In the genomic region with DNA sequence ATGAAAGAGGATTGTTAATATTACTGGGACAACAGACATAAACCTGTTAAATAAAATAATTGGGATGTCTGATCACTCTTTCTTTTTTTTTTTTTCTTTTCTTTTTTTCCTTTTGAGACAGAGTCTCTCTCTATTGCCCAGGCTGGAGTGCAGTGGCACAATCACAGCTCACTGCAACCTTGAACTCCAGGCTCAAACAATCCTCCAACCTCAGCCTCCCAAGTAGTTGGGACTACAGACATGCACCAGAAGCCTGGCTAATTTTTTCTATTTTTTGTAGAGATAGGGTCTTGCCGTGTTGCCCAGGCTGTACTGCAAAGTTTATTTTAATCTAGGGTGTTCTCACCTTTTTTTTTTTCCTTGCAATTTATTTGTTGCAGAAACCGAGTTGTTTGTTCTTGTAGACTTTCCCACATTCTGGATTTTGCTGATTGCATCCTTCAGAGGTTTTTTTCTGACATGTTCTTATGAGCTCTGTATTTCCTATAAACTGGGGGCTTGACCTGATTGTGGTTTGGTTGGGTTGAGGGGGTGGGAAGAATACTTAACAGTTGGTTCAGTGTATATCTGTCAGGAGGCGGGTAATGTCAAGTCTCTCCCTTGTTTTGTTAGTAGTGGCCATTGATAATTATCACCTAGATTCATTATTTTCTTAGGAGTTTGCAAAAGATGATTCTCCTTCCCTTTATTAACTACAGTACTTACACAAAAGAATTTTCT, we compare ENCODE assay signal across 14 cellular contexts.
DNase-seq lines count a peak whose midpoint lies in the region; ATAC-seq and TF ChIP-seq lines count a peak whose summit lies in the region.
"Had no signal": no experiment of that assay in that cellular context is flagged by ENCODE, and none has a peak within 500 bp of the region (broad histone marks: within the 10 kb centered on the region; RNA-seq: fewer than 3 reads in every experiment).

No MANE protein-coding gene starts in this region.

- TF ChIP-seq CTCF in cardiac muscle cell (IDR thresholded peaks at IDR 0.05; ENCODE audit: low read depth, low read length) (no peak), heart left ventricle (IDR thresholded peaks at IDR 0.05) (no peak), hepatocyte (IDR thresholded peaks at IDR 0.05; ENCODE audit: poor library complexity) (no peak)

- no peak for TF ChIP-seq POLR2A in heart left ventricle (IDR thresholded peaks at IDR 0.05)

- no peaks in the 10 kb centered on the region for H4K20me1 ChIP-seq in hepatocyte (ENCODE audit: insufficient read depth, poor library complexity, severe bottlenecking)

- peak overlapping the region; percentile 84 for H3K27ac ChIP-seq in cardiac muscle cell
- no peak overlapping the region for H3K27ac ChIP-seq in heart left ventricle
- H3K27ac ChIP-seq in SJSA1, result peak overlapping the region; percentile 27
- peak overlapping the region; percentile 58 for H3K27ac ChIP-seq in hepatocyte
- peak overlapping the region; percentile 56 for H3K27ac ChIP-seq in skeletal muscle tissue (ENCODE audit: low read depth, low read length)
- H3K27ac ChIP-seq: coronary artery, lower lobe of right lung had no signal

- H3K9ac ChIP-seq in skeletal muscle tissue (ENCODE audit: low read depth in 1 of 3, low read length in 3 of 3), result peak overlapping the region in 1 of 3 donors; percentile 43

- H3K79me2 ChIP-seq in hepatocyte, result peaks cover 7% of the 10 kb centered on the region

- H3K9me3 ChIP-seq in cardiac muscle cell (ENCODE audit: low read depth) (no peaks in the 10 kb centered on the region), heart left ventricle (no peaks in the 10 kb centered on the region), SJSA1 (replicated peaks) (no peaks in the 10 kb centered on the region), hepatocyte (ENCODE audit: low read depth) (no peaks in the 10 kb centered on the region), skeletal muscle tissue (ENCODE audit: control insufficient read depth in 3 of 3, low read length in 3 of 3) (no peaks in the 10 kb centered on the region)
- H3K9me3 ChIP-seq: esophagus muscularis mucosa, lower lobe of right lung had no signal

- H3K4me1 ChIP-seq in cardiac muscle cell (ENCODE audit: low read depth) (peaks cover 34% of the 10 kb centered on the region), heart left ventricle (peaks cover 0 to 37% (median 13%) of the 10 kb centered on the region in 12 donors), SJSA1 (replicated peaks) (peaks cover 29% of the 10 kb centered on the region), hepatocyte (ENCODE audit: insufficient read depth) (no peaks in the 10 kb centered on the region), skeletal muscle tissue (ENCODE audit: control insufficient read depth in 3 of 3, insufficient read depth in 3 of 3, low read length in 3 of 3) (peaks cover 31 to 32% (median 32%) of the 10 kb centered on the region in 3 donors)
- H3K4me1 ChIP-seq: lower lobe of right lung had no signal

- H3K36me3 ChIP-seq in cardiac muscle cell (no peaks in the 10 kb centered on the region), heart left ventricle (peaks cover 0 to 6% (median 0%) of the 10 kb centered on the region in 9 donors), SJSA1 (no peaks in the 10 kb centered on the region), hepatocyte (replicated peaks; ENCODE audit: insufficient read depth, low read depth) (no peaks in the 10 kb centered on the region), skeletal muscle tissue (ENCODE audit: control insufficient read depth in 3 of 3, insufficient read depth in 3 of 3, low read length in 3 of 3) (peaks cover 0 to 5% (median 3%) of the 10 kb centered on the region in 3 donors)
- H3K36me3 ChIP-seq: esophagus muscularis mucosa, lower lobe of right lung had no signal

- H3K27me3 ChIP-seq in cardiac muscle cell, result no peaks in the 10 kb centered on the region
- no peaks in the 10 kb centered on the region for H3K27me3 ChIP-seq in heart left ventricle
- no peaks in the 10 kb centered on the region for H3K27me3 ChIP-seq in SJSA1 (replicated peaks)
- no peaks in the 10 kb centered on the region for H3K27me3 ChIP-seq in hepatocyte
- no peaks in the 10 kb centered on the region for H3K27me3 ChIP-seq in skeletal muscle tissue (ENCODE audit: control insufficient read depth in 3 of 3, insufficient read depth in 3 of 3, low read length in 3 of 3)
- H3K27me3 ChIP-seq: esophagus muscularis mucosa had no signal

- intact Hi-C loops in heart left ventricle (cut with DNase I), result loop anchor here in 2 of 10 donors (10.0 kb wide), 1 partner anchor 96 kb away; no protein-coding TSS in a partner anchor

- ATAC-seq in heart left ventricle (no peak), HG02623 (IDR thresholded peaks at IDR 0.05; ENCODE audit: unreplicated experiment) (no peak)
- ATAC-seq: activated CD4-positive, alpha-beta T cell treated with anti-CD3 and anti-CD28 coated beads for 36 hours; activated T-cell treated with anti-CD3 and anti-CD28 coated beads, Interleukin-2, amount 50 U/mL, for 4 hours; lower lobe of right lung; T-helper 17 cell had no signal

- no peaks in the 10 kb centered on the region for H3K9me2 ChIP-seq in hepatocyte (replicated peaks; ENCODE audit: insufficient read depth)

- H3K4me3 ChIP-seq in cardiac muscle cell (no peak overlapping the region), heart left ventricle (no peak overlapping the region), SJSA1 (no peak overlapping the region), hepatocyte (no peak overlapping the region), skeletal muscle tissue (ENCODE audit: low read length in 3 of 3) (no peak overlapping the region)
- H3K4me3 ChIP-seq: coronary artery, esophagus muscularis mucosa, lower lobe of right lung had no signal

- WGBS in heart left ventricle, 4 donors, result 83 to 88% (median 87%) methylated on average over 3 of the region's 3 CpGs
- WGBS in hepatocyte (ENCODE audit: low lambda C conversion rate, missing lambda C conversion rate), result 85% methylated on average over 3 of the region's 3 CpGs

- H2AFZ ChIP-seq in hepatocyte, result no peak overlapping the region

- peak overlapping the region; percentile 18 for H3K4me2 ChIP-seq in hepatocyte

- DNase-seq in cardiac muscle cell (ENCODE audit: low read depth in 1 of 2, low spot score in 1 of 2) (peak in 1 of 2 donors; percentile 37), heart left ventricle (no peak), SJSA1 (ENCODE audit: low read depth in 1 of 2, low spot score in 2 of 2) (no peak), hepatocyte (ENCODE audit: low spot score) (no peak), AML-193 (lab: John Stamatoyannopoulos, UW) (no peak)
- no peak for DNase-seq in effector CD8-positive, alpha-beta T cell (lab: John Stamatoyannopoulos, UW)
- DNase-seq: activated CD4-positive, alpha-beta T cell treated with anti-CD3 and anti-CD28 coated beads for 36 hours; activated T-cell treated with anti-CD3 and anti-CD28 coated beads, Interleukin-2, amount 50 U/mL, for 4 hours; lower lobe of right lung; T-helper 17 cell had no signal

Comparison
In these comparisons a context has a peak if more than half of its experiments do, and no peak if none do; other contexts are left out.
1. H3K27ac ChIP-seq: peak in cardiac muscle cell (single experiment), SJSA1 (single experiment), hepatocyte (single experiment) and skeletal muscle tissue (single experiment); none in heart left ventricle (0 of 12).